16 cellular contexts compared by ENCODE assay signal in the genomic region with DNA sequence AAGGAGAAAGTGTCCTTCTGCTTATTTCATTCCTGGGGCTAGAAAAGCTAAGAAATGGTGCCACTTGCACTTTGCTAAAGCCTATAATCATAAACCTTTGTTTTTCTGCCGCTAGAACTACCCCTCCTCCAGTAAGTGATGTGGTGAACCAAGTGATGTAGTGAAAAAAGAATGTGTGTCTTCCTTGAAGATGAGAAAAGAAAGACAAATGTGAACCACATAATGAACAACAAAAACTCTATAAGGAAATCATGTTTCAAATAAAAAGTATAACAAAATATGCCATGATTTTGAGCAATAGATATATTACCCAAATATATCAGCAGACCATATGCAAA.
"Had no signal": no experiment of that assay in that cellular context is flagged by ENCODE, and none has a peak within 500 bp of the region (broad histone marks: within the 10 kb centered on the region; RNA-seq: fewer than 3 reads in every experiment).

No MANE protein-coding gene starts in this region.

- H3K4me1 ChIP-seq: lower lobe of right lung, tibial nerve, vagina had no signal

- H3K4me3 ChIP-seq: lower lobe of right lung, tibial nerve, vagina had no signal

- H3K9me3 ChIP-seq: lower lobe of right lung, vagina had no signal

- H3K36me3 ChIP-seq: lower lobe of right lung, tibial nerve, vagina, WERI-Rb-1 had no signal

- H3K27ac ChIP-seq: lower lobe of right lung, tibial nerve, vagina, WERI-Rb-1 had no signal

- DNase-seq: activated CD4-positive, alpha-beta T cell treated with anti-CD3 and anti-CD28 coated beads for 48 hours; activated CD8-positive, alpha-beta T cell treated with anti-CD3 and anti-CD28 coated beads, Interleukin-2, amount 10 ng/mL, durations not matched to agents 7 days and 5 days; activated naive CD4-positive, alpha-beta T cell treated with Interleukin-2 at 50 U/mL for 16 hours; effector CD4-positive, alpha-beta T cell; hippocampal formation; left cardiac atrium; lower lobe of right lung; midbrain; naive B cell; posterior cingulate gyrus; small intestine; T1000; WERI-Rb-1 had no signal

- ATAC-seq: activated CD8-positive, alpha-beta T cell treated with anti-CD3 and anti-CD28 coated beads, Interleukin-2, amount 10 ng/mL, durations not matched to agents 7 days and 5 days; left cardiac atrium; lower lobe of right lung; stimulated activated memory B cell treated with anti-CD40 and anti-IgM and Interleukin-4, amounts not matched to agents 10 μg/mL and 1 μg/mL and 100 μg/mL, for 72 hours had no signal

- H3K27me3 ChIP-seq: tibial nerve, vagina had no signal
